8 cellular contexts compared by ENCODE assay signal in the genomic region with DNA sequence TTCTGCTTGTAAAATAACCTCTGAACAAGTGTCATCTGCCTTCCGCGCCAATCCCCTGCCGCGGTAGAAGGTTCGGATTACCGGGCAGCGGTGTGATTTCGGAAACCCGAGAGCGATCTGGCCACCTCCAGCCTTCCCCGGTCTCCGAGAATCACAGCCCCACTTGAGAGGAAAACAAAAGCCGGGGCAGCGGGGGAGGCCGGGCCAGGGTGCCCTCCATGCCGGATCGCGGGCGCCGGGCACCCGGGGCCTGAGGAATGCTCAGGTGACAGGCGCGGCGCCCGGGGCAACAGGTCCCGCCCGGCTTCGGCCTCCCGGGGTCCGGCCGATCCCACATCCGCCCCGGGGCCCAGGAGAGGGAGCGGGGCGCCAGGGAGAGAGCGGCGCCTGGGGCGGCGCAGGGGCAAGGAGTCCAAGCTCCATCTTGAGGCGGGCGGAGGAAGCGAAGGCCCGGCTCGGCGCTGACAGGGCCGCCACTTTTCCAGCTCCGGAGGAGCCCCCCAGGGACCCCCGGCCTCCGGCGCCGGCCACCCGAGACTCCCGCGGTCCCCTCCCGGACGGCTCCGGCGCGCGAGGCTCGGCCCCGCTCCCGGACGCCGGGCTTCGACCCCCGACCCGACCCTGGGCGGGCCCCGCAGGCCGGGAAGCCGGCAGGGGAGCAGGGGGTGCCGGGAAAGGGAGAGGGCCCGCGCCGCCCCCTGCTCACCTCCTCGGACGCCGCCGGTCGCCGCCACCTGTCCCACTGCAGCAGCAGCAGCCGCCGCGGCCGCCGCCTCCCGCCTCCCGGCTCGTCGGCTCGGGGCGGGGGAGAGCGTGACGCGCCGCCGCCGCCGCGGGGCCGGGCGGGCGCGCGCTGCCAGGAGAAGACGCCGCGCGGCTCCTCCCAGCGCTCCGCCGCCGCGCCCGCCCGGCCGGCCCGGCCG. TPM values are rescaled to one million over a fixed set of nuclear protein-coding genes. Genes with fewer than 3 reads are reported as not detected.
A peak's percentile ranks its signal among the peaks of the same experiment; 100 is the strongest.
DNase-seq lines count a peak whose midpoint lies in the region; ATAC-seq and TF ChIP-seq lines count a peak whose summit lies in the region.

A gene (minus strand): TSS at position 855 of the 923 bp plus-strand sequence. CDS start 42,217 bp downstream, outside the sequence.

- H3K27ac Mint-ChIP-seq in osteocyte (ENCODE audit: unreplicated experiment), result peak within 1 kb of the TSS; percentile 96

- H3K4me3 ChIP-seq in SJCRH30 (peak within 1 kb of the TSS; percentile 91), urinary bladder (ENCODE audit: low read depth, low read length) (peak within 1 kb of the TSS; percentile 92)

- H3K36me3 ChIP-seq in SJCRH30, result no peaks in the 10 kb centered on the region
- no peaks in the 10 kb centered on the region for H3K36me3 ChIP-seq in urinary bladder (ENCODE audit: insufficient read depth)

- TF ChIP-seq CTCF in osteocyte (IDR thresholded peaks at IDR 0.05), result peak; percentile 63

- no peaks in the 10 kb centered on the region for H3K27me3 Mint-ChIP-seq in osteocyte (ENCODE audit: unreplicated experiment)

- H3K4me3 Mint-ChIP-seq in osteocyte (ENCODE audit: unreplicated experiment), result peak within 1 kb of the TSS; percentile 86

- no peaks in the 10 kb centered on the region for H3K36me3 Mint-ChIP-seq in osteocyte (ENCODE audit: unreplicated experiment)

- H3K27me3 ChIP-seq in SJCRH30, result no peaks in the 10 kb centered on the region

- peak; percentile 66 for ATAC-seq in GM19395 (IDR thresholded peaks at IDR 0.05; ENCODE audit: unreplicated experiment)

- DNase-seq in COR-L47 (lab: John Stamatoyannopoulos, UW), result peak; percentile 55
- peak; percentile 82 for DNase-seq in HK-2 (ENCODE audit: unreplicated experiment)
- DNase-seq in SJCRH30, result peak; percentile 70 to 72
- DNase-seq in activated naive CD4-positive, alpha-beta T cell treated with anti-CD3 and anti-CD28 coated beads, Interleukin-2, amount 50 U/mL, for 16 hours, result peak; percentile 65
- peak; percentile 80 for DNase-seq in glomerular visceral epithelial cell (ENCODE audit: extremely low spot score)
- peak; percentile 90 for DNase-seq in osteocyte (ENCODE audit: extremely low spot score, unreplicated experiment)

- H3K4me1 ChIP-seq in SJCRH30, result peaks cover 9% of the 10 kb centered on the region
- no peaks in the 10 kb centered on the region for H3K4me1 ChIP-seq in urinary bladder (ENCODE audit: insufficient read depth)

- H3K27ac ChIP-seq in SJCRH30 (peak within 1 kb of the TSS; percentile 93), urinary bladder (ENCODE audit: low read depth) (peak within 1 kb of the TSS; percentile 92)

- no peaks in the 10 kb centered on the region for H3K9me3 Mint-ChIP-seq in osteocyte (ENCODE audit: unreplicated experiment)

- H3K9me3 ChIP-seq in SJCRH30 (replicated peaks), result no peaks in the 10 kb centered on the region

- under 1% methylated on average over 116 of the region's 120 CpGs for WGBS in urinary bladder

- peaks cover 43% of the 10 kb centered on the region for H3K4me1 Mint-ChIP-seq in osteocyte (ENCODE audit: unreplicated experiment)

RNA-seq across cellular contexts. Expression of the gene that starts here (rescaled TPM):
- total RNA-seq in SJCRH30 (2014; rRNA removed; shearing (Covaris generic)), result 17.2 and 18.0 TPM in 2 replicates
- total RNA-seq in osteocyte (100.0 and 103 TPM in 2 replicates), urinary bladder (69.2 TPM)
- 53.4 TPM for polyA plus RNA-seq in urinary bladder

Comparison
In these comparisons a context has a peak if more than half of its experiments do, and no peak if none do; other contexts are left out.
1. Peak in every context shown above with its lines: DNase-seq, ATAC-seq, H3K4me3 ChIP-seq and H3K27ac ChIP-seq.